18 cellular contexts compared by ENCODE assay signal in the genomic region with DNA sequence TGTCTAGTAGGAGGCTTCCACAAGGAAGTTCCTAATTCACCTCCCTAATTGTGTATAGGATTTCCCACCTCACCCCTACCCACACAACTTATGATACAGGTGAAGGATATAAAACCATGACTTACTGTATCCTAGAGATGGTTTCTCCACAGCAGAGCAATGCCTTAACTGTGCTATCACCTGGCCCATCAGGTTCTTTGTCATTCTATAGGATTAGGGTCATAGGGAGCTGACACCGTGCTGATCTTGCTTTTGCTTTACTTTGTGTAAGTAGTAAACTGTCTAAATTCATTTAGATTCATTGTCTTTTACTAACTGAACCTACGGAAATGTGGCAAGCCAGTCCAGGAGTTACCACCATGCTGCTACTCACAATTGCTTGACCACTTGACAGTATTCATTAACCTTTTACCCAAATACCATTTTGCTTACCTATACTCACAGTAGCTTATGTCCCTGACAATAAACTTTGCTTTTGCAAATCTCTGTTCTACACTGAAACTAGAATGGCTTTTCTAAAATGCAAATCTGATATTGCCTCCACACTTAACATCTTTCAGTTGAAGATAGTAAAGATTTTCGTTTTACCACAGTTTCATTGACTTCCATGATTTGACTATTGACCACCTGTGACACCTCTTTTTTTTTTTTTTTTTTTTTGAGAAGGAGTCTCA.
DNase-seq lines count a peak whose midpoint lies in the region; ATAC-seq lines count a peak whose summit lies in the region.
"Had no signal": no experiment of that assay in that cellular context is flagged by ENCODE, and none has a peak within 500 bp of the region (broad histone marks: within the 10 kb centered on the region; RNA-seq: fewer than 3 reads in every experiment).

No MANE protein-coding gene starts in this region.

- no peak overlapping the region for H4K8ac ChIP-seq in trophoblast cell (ENCODE audit: low read depth, low read length)

- H3K18ac ChIP-seq in trophoblast cell (ENCODE audit: low read length), result no peak overlapping the region

- H3K9ac ChIP-seq in trophoblast cell (ENCODE audit: low read length), result no peak overlapping the region

- no peak overlapping the region for H3K23ac ChIP-seq in trophoblast cell (ENCODE audit: low read length)

- no peaks in the 10 kb centered on the region for H3K79me2 ChIP-seq in trophoblast cell (ENCODE audit: control insufficient read depth, insufficient read depth, low read length, poor library complexity)

- H4K91ac ChIP-seq in trophoblast cell (ENCODE audit: low read depth, low read length), result no peak overlapping the region

- no peak overlapping the region for H4K12ac ChIP-seq in trophoblast cell (ENCODE audit: low read depth, low read length)

- no peak overlapping the region for H2BK120ac ChIP-seq in trophoblast cell (ENCODE audit: insufficient read depth, low read length, poor library complexity)

- no peak overlapping the region for H2AK5ac ChIP-seq in trophoblast cell (ENCODE audit: low read length)

- H3K14ac ChIP-seq in trophoblast cell (ENCODE audit: low read length), result no peak overlapping the region

- ATAC-seq in GM19324 (IDR thresholded peaks at IDR 0.05; ENCODE audit: low FRiP score, unreplicated experiment), result peak; percentile 91
- ATAC-seq in GM21786 (IDR thresholded peaks at IDR 0.05; ENCODE audit: unreplicated experiment), result peak; percentile 52
- ATAC-seq in HG03342 (IDR thresholded peaks at IDR 0.05; ENCODE audit: unreplicated experiment), result peak; percentile 48
- ATAC-seq: pancreas had no signal

- H3K27me3 ChIP-seq in MG63 (no peaks in the 10 kb centered on the region), trophoblast cell (ENCODE audit: insufficient read depth, low read length) (no peaks in the 10 kb centered on the region)
- H3K27me3 ChIP-seq: cardiac muscle cell, pancreas had no signal

- no peaks in the 10 kb centered on the region for H3K79me1 ChIP-seq in trophoblast cell (ENCODE audit: low read length)

- no CpG with 5 or more reads among the region's 3 CpGs for WGBS in trophoblast cell (ENCODE audit: extremely low coverage, insufficient coverage, insufficient read length)

- no peak overlapping the region for H3K27ac ChIP-seq in trophoblast cell (ENCODE audit: low read depth, low read length)
- H3K27ac ChIP-seq: cardiac muscle cell, left ventricle myocardium inferior, pancreas had no signal

- DNase-seq in renal cortical epithelial cell (ENCODE audit: low read depth) (peak; percentile 59), MG63 (no peak), trophoblast cell (no peak)
- DNase-seq in activated CD8-positive, alpha-beta memory T cell treated with anti-CD3 and anti-CD28 coated beads, Interleukin-2, amount 50 U/mL, for 4 hours, result no peak
- DNase-seq: activated CD4-positive, alpha-beta T cell treated with anti-CD3 and anti-CD28 coated beads for 1 hour; DMS53; effector CD4-positive, alpha-beta T cell; left ventricle myocardium inferior; NCI-H1105 treated with DMSO at 0.1 percent for 48 hours; NCI-H345; pancreas; SHP77; small intestine; stimulated activated naive CD4-positive, alpha-beta T cell had no signal

- H2BK5ac ChIP-seq in trophoblast cell (ENCODE audit: low read depth, low read length, poor library complexity), result no peak overlapping the region

- H3K4me2 ChIP-seq in trophoblast cell (ENCODE audit: low read length), result no peak overlapping the region

- H3K36me3 ChIP-seq in MG63 (no peaks in the 10 kb centered on the region), trophoblast cell (ENCODE audit: control insufficient read depth in 1 of 2, insufficient read depth in 2 of 2, low read length in 2 of 2) (no peaks in the 10 kb centered on the region)
- H3K36me3 ChIP-seq: cardiac muscle cell, left ventricle myocardium inferior, pancreas had no signal

- H3K4me3 ChIP-seq in MG63, result no peak overlapping the region
- H3K4me3 ChIP-seq in trophoblast cell (ENCODE audit: low read depth, low read length), result no peak overlapping the region
- H3K4me3 ChIP-seq: cardiac muscle cell, left ventricle myocardium inferior, pancreas had no signal

- H3K9me3 ChIP-seq in MG63 (no peaks in the 10 kb centered on the region), trophoblast cell (ENCODE audit: insufficient read depth, low read depth, low read length) (no peaks in the 10 kb centered on the region)
- H3K9me3 ChIP-seq: pancreas had no signal

- H2BK12ac ChIP-seq in trophoblast cell (ENCODE audit: low read length), result no peak overlapping the region

- H3K4ac ChIP-seq in trophoblast cell (ENCODE audit: low read depth, low read length), result no peak overlapping the region

- H2AFZ ChIP-seq in trophoblast cell (ENCODE audit: insufficient read depth, low read length, poor library complexity), result no peak overlapping the region

- H3K4me1 ChIP-seq in trophoblast cell (ENCODE audit: control insufficient read depth in 1 of 2, insufficient read depth in 2 of 2, low read length in 2 of 2), result no peaks in the 10 kb centered on the region
- H3K4me1 ChIP-seq: left ventricle myocardium inferior, pancreas had no signal
